Comparison of ENCODE assay signal across 11 cellular contexts in the genomic region with DNA sequence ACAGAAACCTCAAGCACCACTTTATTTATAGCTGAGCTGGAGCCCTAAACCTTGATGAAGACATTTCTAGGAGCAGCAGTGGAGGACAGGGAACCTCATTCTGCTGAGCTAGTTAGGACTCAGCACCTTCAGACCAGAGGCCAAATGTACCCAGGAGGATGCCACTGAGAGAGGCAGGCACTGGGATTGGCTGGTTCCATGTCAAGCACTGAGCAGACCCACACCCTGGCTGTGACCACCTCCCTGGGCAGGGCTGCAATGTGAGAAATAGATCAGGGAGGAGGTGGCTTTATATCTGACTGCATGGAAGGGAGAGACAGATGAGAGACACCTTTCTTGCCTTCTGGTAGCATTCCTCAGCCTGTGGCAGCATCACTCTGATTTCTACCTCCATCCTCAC.
"Had no signal": no experiment of that assay in that cellular context is flagged by ENCODE, and none has a peak within 500 bp of the region (broad histone marks: within the 10 kb centered on the region; RNA-seq: fewer than 3 reads in every experiment).

No MANE protein-coding gene starts in this region.

- H3K27ac ChIP-seq: GM23248 had no signal

- H3K36me3 ChIP-seq: HAP-1 had no signal

- DNase-seq: GM23248, GOT3, H7, H9, HCEC 1CT, HFFc6 had no signal

- H3K4me1 ChIP-seq: HAP-1 had no signal

- ATAC-seq: GM23338, HCT116 had no signal

- H3K4me3 ChIP-seq: GM23248, GM23338, HAP-1 had no signal

- FAIRE-seq: H1, H54 had no signal

- H3K9me3 ChIP-seq: HAP-1 had no signal
